Comparison of ENCODE assay signal across 6 cellular contexts in genomic region chr9:21334603-21334968, GRCh38. TPM values are rescaled to one million over a fixed set of nuclear protein-coding genes. Genes with fewer than 3 reads are reported as not detected.
DNase-seq lines count a peak whose midpoint lies in the region; ATAC-seq and TF ChIP-seq lines count a peak whose summit lies in the region.

No MANE protein-coding gene starts in this region.

- no peaks in the 10 kb centered on the region for H3F3A ChIP-seq in smooth muscle cell (ENCODE audit: low read depth)

- peaks cover 38% of the 10 kb centered on the region for H3K4me1 ChIP-seq in smooth muscle cell (ENCODE audit: low read depth)

- TF ChIP-seq CTCF in smooth muscle cell (IDR thresholded peaks at IDR 0.05; ENCODE audit: borderline replicate concordance, insufficient read depth, poor library complexity, severe bottlenecking) (no peak), GM13977 (IDR thresholded peaks at IDR 0.05; ENCODE audit: extremely low read depth, insufficient read depth, missing control alignments) (no peak)

- peaks cover 46% of the 10 kb centered on the region for H4K20me1 ChIP-seq in smooth muscle cell (ENCODE audit: low read depth)

- no peaks in the 10 kb centered on the region for H3K27me3 ChIP-seq in smooth muscle cell (ENCODE audit: low read depth)

- in situ Hi-C loops in GM13977 (cut with MboI; ENCODE audit: low pct_unique_long_range_greater_than_20kb, low sequenced_read_pairs, unreplicated experiment): loop anchor here (10.0 kb wide), 2 partner anchors 60 to 110 kb away; partner anchors contain the start of gene IFNA1

- 1% methylated on average over 10 of the region's 10 CpGs for WGBS in smooth muscle cell (ENCODE audit: low lambda C conversion rate)

- peak; percentile 25 for ATAC-seq in GM19438 (IDR thresholded peaks at IDR 0.05; ENCODE audit: low read depth, unreplicated experiment)

- peak overlapping the region; percentile 67 for H3K4me3 ChIP-seq in smooth muscle cell

- DNase-seq in epithelial cell of prostate (ENCODE audit: low read depth, low spot score) (no peak), smooth muscle cell (lab: John Stamatoyannopoulos, UW; ENCODE audit: unreplicated experiment) (no peak), GM13977 (ENCODE audit: low spot score) (no peak), ecto neural progenitor cell (ENCODE audit: low spot score) (no peak)

- H3K27ac ChIP-seq in KOPT-K1 (ENCODE audit: low read depth, low read length, poor library complexity, severe bottlenecking): peak overlapping the region; percentile 92
- H3K27ac ChIP-seq in epithelial cell of prostate: peak overlapping the region; percentile 90
- peak overlapping the region; percentile 93 for H3K27ac ChIP-seq in smooth muscle cell (ENCODE audit: low read depth)

- H2AFZ ChIP-seq in smooth muscle cell (ENCODE audit: low read depth): peak overlapping the region; percentile 79

- no peaks in the 10 kb centered on the region for H3K9me3 ChIP-seq in KOPT-K1 (ENCODE audit: insufficient read depth, low read length, poor library complexity, severe bottlenecking)
- no peaks in the 10 kb centered on the region for H3K9me3 ChIP-seq in smooth muscle cell (replicated peaks; ENCODE audit: low read depth)

- peak overlapping the region; percentile 90 for H3K4me2 ChIP-seq in smooth muscle cell

- peaks cover 60% of the 10 kb centered on the region for H3K79me2 ChIP-seq in smooth muscle cell (ENCODE audit: low read depth)

- peaks cover 42% of the 10 kb centered on the region for H3K36me3 ChIP-seq in KOPT-K1 (ENCODE audit: insufficient read depth, low read length)
- no peaks in the 10 kb centered on the region for H3K36me3 ChIP-seq in smooth muscle cell (ENCODE audit: low read depth)

- H3K9ac ChIP-seq in smooth muscle cell (ENCODE audit: low read depth): peak overlapping the region; percentile 98

RNA-seq across cellular contexts. Expression of gene KLHL9, which starts 0.6 kb away (rescaled TPM):
- 37.1 and 41.1 TPM in 2 replicates for total RNA-seq in smooth muscle cell
- polyA plus RNA-seq in smooth muscle cell: 15.0 and 17.4 TPM in 2 replicates

RNA-seq across cellular contexts. Expression of gene IFNA6, which starts 16.1 kb away (rescaled TPM):
- not detected in 2 replicates for total RNA-seq in smooth muscle cell
- polyA plus RNA-seq in smooth muscle cell: not detected in 2 replicates

RNA-seq across cellular contexts. Expression of gene IFNA5, which starts 29.5 kb away (rescaled TPM):
- 0.36 and 0.54 TPM in 2 replicates for total RNA-seq in smooth muscle cell
- not detected in 2 replicates for polyA plus RNA-seq in smooth muscle cell

RNA-seq across cellular contexts. Expression of gene IFNA13, which starts 33.3 kb away (rescaled TPM):
- not detected in 2 replicates for total RNA-seq in smooth muscle cell
- polyA plus RNA-seq in smooth muscle cell: 0.40 TPM in 1 of 2 replicates, not detected in the other

RNA-seq across cellular contexts. Expression of gene IFNA2, which starts 50.6 kb away (rescaled TPM):
- not detected in 2 replicates for total RNA-seq in smooth muscle cell
- polyA plus RNA-seq in smooth muscle cell: not detected in 2 replicates
